ENCODE assay signal across 27 cellular contexts in the genomic region with DNA sequence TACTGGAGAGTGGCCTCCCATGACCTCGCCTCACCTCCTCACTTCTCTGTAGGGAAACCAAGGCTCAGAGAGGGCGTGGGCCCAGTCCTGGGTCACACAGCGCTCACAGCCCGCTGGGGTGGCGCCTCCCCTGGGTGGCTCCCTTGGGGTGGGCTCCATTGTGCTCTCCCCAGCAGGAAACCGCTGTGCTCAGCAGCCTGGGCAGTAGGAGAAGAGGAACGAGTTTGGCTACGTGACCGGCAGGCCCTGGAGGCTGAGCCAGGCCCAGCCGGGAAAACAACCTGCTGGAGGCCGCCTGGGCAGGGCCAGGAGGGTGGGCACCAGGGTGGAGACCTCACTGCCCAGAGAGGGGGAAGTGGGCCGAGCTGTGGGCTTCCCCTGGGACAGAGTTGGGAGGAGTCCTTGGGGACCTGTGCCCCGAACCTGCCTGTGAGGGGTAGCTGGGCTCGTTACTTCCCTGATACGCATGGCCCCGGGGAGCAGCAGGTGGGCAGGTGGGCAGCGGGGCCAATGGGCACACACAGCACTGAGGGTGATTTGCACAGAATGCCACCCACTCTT. TPM values are rescaled to one million over a fixed set of nuclear protein-coding genes. Genes with fewer than 3 reads are reported as not detected.
DNase-seq lines count a peak whose midpoint lies in the region; ATAC-seq, FAIRE-seq and TF ChIP-seq lines count a peak whose summit lies in the region.
"Had no signal": no experiment of that assay in that cellular context is flagged by ENCODE, and none has a peak within 500 bp of the region (broad histone marks: within the 10 kb centered on the region; RNA-seq: fewer than 3 reads in every experiment).

No MANE protein-coding gene starts in this region.

- H3K79me2 ChIP-seq in ACC112 (ENCODE audit: control insufficient read depth, insufficient read depth, low read length, unreplicated experiment) (no peaks in the 10 kb centered on the region), H1 (ENCODE audit: control insufficient read depth in 1 of 2, insufficient read depth in 2 of 2, low read length in 2 of 2) (no peaks in the 10 kb centered on the region), neural progenitor cell (ENCODE audit: low read depth) (no peaks in the 10 kb centered on the region)

- peaks cover 17% of the 10 kb centered on the region for H3K4me1 ChIP-seq in ACC112 (ENCODE audit: control insufficient read depth, insufficient read depth, low read length, unreplicated experiment)
- peaks cover 0 to 12% (median 3%) of the 10 kb centered on the region in 4 experiments; a peak in 4 of 7 replicates for H3K4me1 ChIP-seq in H1 (replicated peaks in 1 of 4; ENCODE audit: control insufficient read depth in 3 of 4, insufficient read depth in 4 of 4, low read length in 3 of 4)
- peaks cover 10% of the 10 kb centered on the region for H3K4me1 ChIP-seq in neural progenitor cell

- H3K27me3 ChIP-seq in ACC112 (ENCODE audit: insufficient read depth, low read length) (no peaks in the 10 kb centered on the region), H1 (replicated peaks in 1 of 4; ENCODE audit: control insufficient read depth in 3 of 4, extremely low read depth in 1 of 4, insufficient read depth in 3 of 4, low read length in 3 of 4) (no peaks in the 10 kb centered on the region), neural progenitor cell (no peaks in the 10 kb centered on the region)
- H3K27me3 ChIP-seq: brain microvascular endothelial cell, tibial artery had no signal

- POLR2A ChIA-PET in H1 (lab: Charles Lee; ENCODE audit: partially characterized antibody) = interaction anchor here (1.2 to 1.5 kb wide), 3 partner anchors 24 to 59 kb away, joined by 3 to 5 read pairs (median 4); no protein-coding TSS in a partner anchor

- no peak overlapping the region for H3K4ac ChIP-seq in H1 (replicated peaks; ENCODE audit: insufficient read length, low read depth, low read length)

- H4K20me1 ChIP-seq in H1 (replicated peaks in 1 of 2; ENCODE audit: control insufficient read depth in 1 of 2, insufficient read depth in 2 of 2, low read length in 2 of 2) = no peaks in the 10 kb centered on the region
- no peaks in the 10 kb centered on the region for H4K20me1 ChIP-seq in neural progenitor cell (ENCODE audit: low read depth)

- H2BK15ac ChIP-seq in H1 (ENCODE audit: low read length) = no peak overlapping the region

- no peak for TF ChIP-seq RAD21 in H1 (IDR thresholded peaks at IDR 0.05 in 1 of 2, conservative IDR thresholded peaks at IDR 0.05 in 1 of 2; ENCODE audit: low read depth in 2 of 2, low read length in 2 of 2)

- no peak overlapping the region for H3K56ac ChIP-seq in H1 (replicated peaks; ENCODE audit: insufficient read length, low read depth, low read length)

- TF ChIP-seq POLR2A in H1 (IDR thresholded peaks at IDR 0.05; ENCODE audit: control extremely low read depth in 1 of 2, low read depth in 2 of 2, low read length in 2 of 2) = no peak

- TF ChIP-seq CTCF in H1 (IDR thresholded peaks at IDR 0.05; ENCODE audit: control extremely low read depth in 1 of 3, insufficient read depth in 1 of 3, low read depth in 1 of 3, low read length in 3 of 3) (no peak), neural progenitor cell (IDR thresholded peaks at IDR 0.05) (no peak)

- peak overlapping the region; percentile 68; the same call in 1 of the 2 replicates for H2BK12ac ChIP-seq in H1 (ENCODE audit: low read depth, low read length)

- H3F3A ChIP-seq in neural progenitor cell (ENCODE audit: low read depth) = peaks cover 3% of the 10 kb centered on the region

- no peak for ATAC-seq in HG02759 (IDR thresholded peaks at IDR 0.05; ENCODE audit: unreplicated experiment)
- ATAC-seq: activated CD8-positive, alpha-beta memory T cell treated with anti-CD3 and anti-CD28 coated beads, Interleukin-2, amount 10 ng/mL, durations not matched to agents 7 days and 5 days; activated T-helper 17 cell treated with anti-CD3 and anti-CD28 coated beads, Interleukin-2, amount 50 U/mL, for 72 hours; sciatic nerve had no signal

- peaks cover 22% of the 10 kb centered on the region for H3K4me1 Mint-ChIP-seq in neural progenitor cell
- H3K4me1 Mint-ChIP-seq: activated CD8-positive, alpha-beta memory T cell treated with anti-CD3 and anti-CD28 coated beads, Interleukin-2, amount 10 ng/mL, durations not matched to agents 7 days and 5 days; activated naive CD8-positive, alpha-beta T cell treated with anti-CD3 and anti-CD28 coated beads, Interleukin-2, amount 10 ng/mL, durations not matched to agents 7 days and 5 days; activated T-helper 17 cell treated with anti-CD3 and anti-CD28 coated beads, Interleukin-2, amount 50 U/mL, for 72 hours had no signal

- no peak overlapping the region for H3K23ac ChIP-seq in H1 (ENCODE audit: insufficient read length)

- H3K14ac ChIP-seq in H1 (ENCODE audit: insufficient read length) = no peak overlapping the region

- H3K79me1 ChIP-seq in H1 (ENCODE audit: low read depth, low read length) = no peaks in the 10 kb centered on the region

- H3K4me3 ChIP-seq in ACC112 (ENCODE audit: low read depth, low read length) (no peak overlapping the region), H1 (ENCODE audit: extremely low read depth in 1 of 4, insufficient read depth in 2 of 4, low read depth in 3 of 4, low read length in 4 of 4) (no peak overlapping the region), neural progenitor cell (no peak overlapping the region)
- H3K4me3 ChIP-seq: lower lobe of right lung, tibial artery had no signal

- no peaks in the 10 kb centered on the region for H3K9me3 Mint-ChIP-seq in neural progenitor cell
- H3K9me3 Mint-ChIP-seq: activated naive CD8-positive, alpha-beta T cell treated with anti-CD3 and anti-CD28 coated beads, Interleukin-2, amount 10 ng/mL, durations not matched to agents 7 days and 5 days; activated T-helper 17 cell treated with anti-CD3 and anti-CD28 coated beads, Interleukin-2, amount 50 U/mL, for 72 hours; dendritic cell treated with granulocyte-macrophage colony-stimulating factor and Interleukin-4, amounts not matched to agents 40 ng/mL and 50 ng/mL, for 4 days; H9 had no signal

- H2AFZ ChIP-seq in ACC112 (ENCODE audit: low read length, unreplicated experiment) (no peak overlapping the region), H1 (ENCODE audit: low read length) (no peak overlapping the region), neural progenitor cell (replicated peaks) (no peak overlapping the region)

- 0 out of 2 replicates have a peak overlapping the region, but pooled peaks have one; percentile 13 for H2AK5ac ChIP-seq in H1 (ENCODE audit: low read depth, low read length)

- CTCF ChIA-PET in H1 (lab: Charles Lee; ENCODE audit: partially characterized antibody) = interaction anchor here (0.8 to 21.9 kb wide), 4 partner anchors 9 to 98 kb away, joined by 3 to 569 read pairs (median 12); no protein-coding TSS in a partner anchor

- H3K27ac Mint-ChIP-seq in neural progenitor cell = peak overlapping the region; percentile 60
- H3K27ac Mint-ChIP-seq: activated CD8-positive, alpha-beta memory T cell treated with anti-CD3 and anti-CD28 coated beads, Interleukin-2, amount 10 ng/mL, durations not matched to agents 7 days and 5 days; activated naive CD8-positive, alpha-beta T cell treated with anti-CD3 and anti-CD28 coated beads, Interleukin-2, amount 10 ng/mL, durations not matched to agents 7 days and 5 days; activated T-helper 17 cell treated with anti-CD3 and anti-CD28 coated beads, Interleukin-2, amount 50 U/mL, for 72 hours; dendritic cell treated with granulocyte-macrophage colony-stimulating factor and Interleukin-4, amounts not matched to agents 40 ng/mL and 50 ng/mL, for 4 days had no signal

- FAIRE-seq in HTR-8/SVneo (lab: Jason Lieb, UNC) = peak; percentile 40
- FAIRE-seq in H1 (lab: Jason Lieb, UNC) = no peak
- FAIRE-seq: endothelial cell of umbilical vein, GM12892 had no signal

- no peak overlapping the region for H2BK5ac ChIP-seq in H1 (ENCODE audit: low read depth, low read length)

- no peak overlapping the region for H2BK20ac ChIP-seq in H1 (ENCODE audit: low read length)

- H3K36me3 ChIP-seq in ACC112 (ENCODE audit: insufficient read depth, low read length) (no peaks in the 10 kb centered on the region), H1 (ENCODE audit: control insufficient read depth in 2 of 4, insufficient read depth in 4 of 4, low read length in 3 of 4) (no peaks in the 10 kb centered on the region), neural progenitor cell (no peaks in the 10 kb centered on the region)
- H3K36me3 ChIP-seq: brain microvascular endothelial cell, lower lobe of right lung, tibial artery had no signal

- no peak overlapping the region for H3K4me2 ChIP-seq in H1 (ENCODE audit: insufficient read depth in 1 of 2, low read depth in 2 of 2, low read length in 2 of 2)
- H3K4me2 ChIP-seq in neural progenitor cell = no peak overlapping the region

- H3K27me3 Mint-ChIP-seq in neural progenitor cell (ENCODE audit: insufficient read depth, low read depth) = peaks cover 9% of the 10 kb centered on the region
- H3K27me3 Mint-ChIP-seq: activated T-helper 17 cell treated with anti-CD3 and anti-CD28 coated beads, Interleukin-2, amount 50 U/mL, for 72 hours had no signal

- H4K5ac ChIP-seq in H1 (ENCODE audit: insufficient read length, low read depth, low read length) = no peak overlapping the region

- no peak overlapping the region for H3K4me3 Mint-ChIP-seq in neural progenitor cell
- H3K4me3 Mint-ChIP-seq: activated CD8-positive, alpha-beta memory T cell treated with anti-CD3 and anti-CD28 coated beads, Interleukin-2, amount 10 ng/mL, durations not matched to agents 7 days and 5 days; activated naive CD8-positive, alpha-beta T cell treated with anti-CD3 and anti-CD28 coated beads, Interleukin-2, amount 10 ng/mL, durations not matched to agents 7 days and 5 days; activated T-helper 17 cell treated with anti-CD3 and anti-CD28 coated beads, Interleukin-2, amount 50 U/mL, for 72 hours; dendritic cell treated with granulocyte-macrophage colony-stimulating factor and Interleukin-4, amounts not matched to agents 40 ng/mL and 50 ng/mL, for 4 days; H9 had no signal

- no peak overlapping the region for H3K18ac ChIP-seq in H1 (ENCODE audit: extremely low read depth, low read length)

- H3K9me3 ChIP-seq in H1 (ENCODE audit: insufficient read depth in 2 of 2, low read depth in 1 of 2, low read length in 1 of 2) (no peaks in the 10 kb centered on the region), neural progenitor cell (ENCODE audit: low read depth) (no peaks in the 10 kb centered on the region)
- H3K9me3 ChIP-seq: lower lobe of right lung, tibial artery had no signal

- no peak overlapping the region; the same call in 1 of the 2 replicates for H4K8ac ChIP-seq in H1 (ENCODE audit: extremely low read depth, insufficient read depth, low read length)

- H2BK120ac ChIP-seq in H1 (replicated peaks; ENCODE audit: low read depth, low read length) = no peak overlapping the region

- TF ChIP-seq EP300 in H1 (IDR thresholded peaks at IDR 0.05; ENCODE audit: borderline replicate concordance in 1 of 2, low read depth in 2 of 2, low read length in 2 of 2) = no peak

- DNase-seq in HTR-8/SVneo (ENCODE audit: insufficient read length, low spot score) (no peak), H1 (ENCODE audit: low read depth in 1 of 2, low spot score in 2 of 2) (no peak), neural progenitor cell (ENCODE audit: low spot score) (no peak), OCI-M2 (lab: John Stamatoyannopoulos, UW; ENCODE audit: unreplicated experiment) (no peak), NCI-H748 treated with DMSO at 0.1 percent for 48 hours (lab: John Stamatoyannopoulos, UW) (no peak), cortex of kidney (lab: John Stamatoyannopoulos, UW) (no peak)
- DNase-seq: activated CD4-positive, alpha-beta T cell treated with anti-CD3 and anti-CD28 coated beads for 48 hours; activated CD8-positive, alpha-beta memory T cell treated with anti-CD3 and anti-CD28 coated beads, Interleukin-2, amount 10 ng/mL, durations not matched to agents 7 days and 5 days; activated naive CD8-positive, alpha-beta T cell treated with anti-CD3 and anti-CD28 coated beads, Interleukin-2, amount 10 ng/mL, durations not matched to agents 7 days and 5 days; DND-41; lower lobe of right lung; NCI-H1436; NCI-H2171 treated with DMSO at 0.1 percent for 48 hours; NCI-H69; nucleus accumbens; stimulated activated naive CD4-positive, alpha-beta T cell; T-helper 1 cell; tibial artery had no signal

- no peaks in the 10 kb centered on the region for H3K36me3 Mint-ChIP-seq in neural progenitor cell
- H3K36me3 Mint-ChIP-seq: activated CD8-positive, alpha-beta memory T cell treated with anti-CD3 and anti-CD28 coated beads, Interleukin-2, amount 10 ng/mL, durations not matched to agents 7 days and 5 days; activated naive CD8-positive, alpha-beta T cell treated with anti-CD3 and anti-CD28 coated beads, Interleukin-2, amount 10 ng/mL, durations not matched to agents 7 days and 5 days had no signal

- peak overlapping the region; percentile 30 for H4K91ac ChIP-seq in H1 (replicated peaks; ENCODE audit: insufficient read length, low read length)

- WGBS in H1 (ENCODE audit: extremely low coverage in 1 of 2, insufficient coverage in 1 of 2, insufficient read length in 1 of 2, insufficient replicate concordance in 2 of 2, low coverage in 1 of 2, low lambda C conversion rate in 2 of 2, missing lambda C conversion rate in 1 of 2), 2 experiments = 87% methylated on average over 15 of the region's 17 CpGs; no CpG with 5 or more reads in 1 of the 2 experiments

- no peaks in the 10 kb centered on the region for H3K23me2 ChIP-seq in H1 (ENCODE audit: low read depth, low read length)

- H3K9ac ChIP-seq in H1 (replicated peaks in 1 of 4; ENCODE audit: extremely low read depth in 1 of 4, low read depth in 3 of 4, low read length in 3 of 4) (no peak overlapping the region), neural progenitor cell (no peak overlapping the region)

- H3K27ac ChIP-seq in ACC112 (ENCODE audit: low read depth, low read length) (0 out of 2 replicates have a peak overlapping the region, but pooled peaks have one; percentile 2), H1 (ENCODE audit: low read depth, low read length) (no peak overlapping the region), neural progenitor cell (no peak overlapping the region)
- H3K27ac ChIP-seq: brain microvascular endothelial cell, lower lobe of right lung, tibial artery had no signal

RNA-seq across cellular contexts. Expression of gene FAM131C, which starts 15.0 kb away (rescaled TPM):
- total RNA-seq in H1 (2021; fragmentation: NEBNext Ultra II Directional; extraction: Animal tissue kit (Norgen Biotek cat#: 25700)) = 0.25 and 0.78 TPM in 2 replicates
- 0.73 and 1.6 TPM in 2 replicates for polyA plus RNA-seq in H1 (2011; rRNA removed)
- polyA plus RNA-seq in H1 (2011; cell fraction: cytosol; rRNA removed) = 0.54 TPM
- 1.4 TPM for polyA plus RNA-seq in H1 (2011; cell fraction: nucleus; rRNA removed)
- polyA plus RNA-seq in H1 (2012, experiment 1 of 2) = 0.33 to 1.4 TPM (median 1.1 TPM) in 4 replicates
- polyA plus RNA-seq in H1 (2012, experiment 2 of 2) = 0.76 TPM
- 0.85 TPM for polyA plus RNA-seq in H1 (2013, experiment 1 of 2)
- 0.92 TPM for polyA plus RNA-seq in H1 (2013, experiment 2 of 2)
- polyA minus RNA-seq in H1 (2011; rRNA and poly(A)+ RNA removed) = 0.22 and 0.46 TPM in 2 replicates
- polyA minus RNA-seq in H1 (2011; cell fraction: cytosol; rRNA and poly(A)+ RNA removed) = 0.88 TPM
- 1.2 TPM for polyA minus RNA-seq in H1 (2011; cell fraction: nucleus; rRNA and poly(A)+ RNA removed)
- total RNA-seq in neural progenitor cell (ENCODE audit: low replicate concordance) = 0.13 and 2.6 TPM in 2 replicates
- total RNA-seq: endothelial cell of umbilical vein, lower lobe of right lung, sciatic nerve had no signal

RNA-seq across cellular contexts. Expression of gene CLCNKB, which starts 44.8 kb away (rescaled TPM):
- total RNA-seq in H1 (2021; fragmentation: NEBNext Ultra II Directional; extraction: Animal tissue kit (Norgen Biotek cat#: 25700)) = 1.2 and 1.4 TPM in 2 replicates
- 3.5 and 5.7 TPM in 2 replicates for polyA plus RNA-seq in H1 (2011; rRNA removed)
- polyA plus RNA-seq in H1 (2011; cell fraction: cytosol; rRNA removed) = 4.0 TPM
- 14.0 TPM for polyA plus RNA-seq in H1 (2011; cell fraction: nucleus; rRNA removed)
- 1.8 to 3.3 TPM (median 2.4 TPM) in 4 replicates for polyA plus RNA-seq in H1 (2012, experiment 1 of 2)
- polyA plus RNA-seq in H1 (2012, experiment 2 of 2) = 1.6 TPM
- 2.6 TPM for polyA plus RNA-seq in H1 (2013, experiment 1 of 2)
- 2.0 TPM for polyA plus RNA-seq in H1 (2013, experiment 2 of 2)
- polyA minus RNA-seq in H1 (2011; rRNA and poly(A)+ RNA removed) = 1.4 and 3.3 TPM in 2 replicates
- 1.8 TPM for polyA minus RNA-seq in H1 (2011; cell fraction: cytosol; rRNA and poly(A)+ RNA removed)
- 2.1 TPM for polyA minus RNA-seq in H1 (2011; cell fraction: nucleus; rRNA and poly(A)+ RNA removed)
- 0.97 and 2.7 TPM in 2 replicates for total RNA-seq in neural progenitor cell (ENCODE audit: low replicate concordance)
- total RNA-seq: activated CD8-positive, alpha-beta memory T cell treated with anti-CD3 and anti-CD28 coated beads, Interleukin-2, amount 10 ng/mL, durations not matched to agents 7 days and 5 days; activated naive CD8-positive, alpha-beta T cell treated with anti-CD3 and anti-CD28 coated beads, Interleukin-2, amount 10 ng/mL, durations not matched to agents 7 days and 5 days; endothelial cell of umbilical vein had no signal
